In the genomic region with DNA sequence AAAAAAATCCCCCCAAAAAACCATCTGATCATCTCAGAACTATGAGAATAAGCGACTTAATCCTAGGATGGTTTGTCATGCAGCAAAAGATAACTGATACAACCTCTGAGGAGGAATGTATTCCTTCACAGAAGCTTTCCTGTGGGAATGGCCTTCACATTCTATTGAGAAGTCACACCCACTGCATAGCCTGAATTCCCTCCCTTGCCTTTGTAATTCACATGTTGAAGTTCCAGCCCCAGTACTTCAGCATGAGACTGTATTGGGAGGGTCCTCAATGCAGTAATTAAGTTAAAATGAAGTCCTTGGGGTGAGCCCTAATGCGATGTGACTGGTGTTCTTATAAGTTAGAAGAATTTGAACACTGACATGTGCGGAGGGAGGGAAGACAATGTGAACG, we compare ENCODE assay signal across 20 cellular contexts.
"Had no signal": no experiment of that assay in that cellular context is flagged by ENCODE, and none has a peak within 500 bp of the region (broad histone marks: within the 10 kb centered on the region; RNA-seq: fewer than 3 reads in every experiment).

No MANE protein-coding gene starts in this region.

- H3K9me3 ChIP-seq: neutrophil, right atrium auricular region, transverse colon, vagina had no signal

- H3K4me1 ChIP-seq: esophagus squamous epithelium, right atrium auricular region, transverse colon, vagina had no signal

- DNase-seq: activated B cell treated with CpG ODN at 0.5 μM for 24 hours; activated CD4-positive, alpha-beta T cell treated with anti-CD3 and anti-CD28 coated beads for 48 hours; activated CD8-positive, alpha-beta memory T cell treated with anti-CD3 and anti-CD28 coated beads for 24 hours; activated naive CD8-positive, alpha-beta T cell treated with anti-CD3 and anti-CD28 coated beads for 36 hours; cortex of kidney; effector CD4-positive, alpha-beta T cell; esophagus squamous epithelium; foreskin melanocyte; left cardiac atrium; naive thymus-derived CD4-positive, alpha-beta T cell; stimulated activated CD4-positive, alpha-beta T cell treated with anti-CD3 and anti-CD28 coated beads, Interleukin-4, amount 100 ng/mL, for 4 hours; stimulated activated CD8-positive, alpha-beta memory T cell treated with anti-CD3 and anti-CD28 coated beads, Interleukin-4, amount 100 ng/mL, for 48 hours; stimulated activated naive CD4-positive, alpha-beta T cell treated with Interleukin-2 at 50 U/mL for 16 hours; substantia nigra; transverse colon had no signal

- H3K27me3 ChIP-seq: esophagus squamous epithelium, neutrophil, right atrium auricular region, transverse colon, vagina had no signal

- H3K27ac ChIP-seq: esophagus squamous epithelium, neutrophil, right atrium auricular region, transverse colon, vagina had no signal

- H3K36me3 ChIP-seq: esophagus squamous epithelium, neutrophil, right atrium auricular region, transverse colon, vagina had no signal

- H3K4me3 ChIP-seq: esophagus squamous epithelium, lung, right atrium auricular region, smooth muscle cell, transverse colon, vagina had no signal

- ATAC-seq: left cardiac atrium; naive thymus-derived CD4-positive, alpha-beta T cell had no signal
